Comparison of ENCODE assay signal across 15 cellular contexts in genomic region chr1:77624102-77624501, GRCh38. TPM values are rescaled to one million over a fixed set of nuclear protein-coding genes. Genes with fewer than 3 reads are reported as not detected.
DNase-seq lines count a peak whose midpoint lies in the region; ATAC-seq, FAIRE-seq and TF ChIP-seq lines count a peak whose summit lies in the region.
"Had no signal": no experiment of that assay in that cellular context is flagged by ENCODE, and none has a peak within 500 bp of the region (broad histone marks: within the 10 kb centered on the region; RNA-seq: fewer than 3 reads in every experiment).

No MANE protein-coding gene starts in this region.

- peaks cover 28% of the 10 kb centered on the region for H3K79me2 ChIP-seq in endothelial cell of umbilical vein (ENCODE audit: control insufficient read depth, insufficient read depth, low read length)

- H3K9me1 ChIP-seq in endothelial cell of umbilical vein (replicated peaks; ENCODE audit: control insufficient read depth, extremely low read depth, insufficient read depth, low read length) = no peaks in the 10 kb centered on the region

- H3K36me3 ChIP-seq in endothelial cell of umbilical vein (ENCODE audit: control insufficient read depth in 2 of 2, extremely low read depth in 1 of 2, insufficient read depth in 2 of 2, low read length in 2 of 2) = peaks cover 0 to 10% of the 10 kb centered on the region in 2 experiments
- H3K36me3 ChIP-seq: BE2C had no signal

- H3K27me3 Mint-ChIP-seq in WTC11 (ENCODE audit: low read depth) = no peaks in the 10 kb centered on the region
- H3K27me3 Mint-ChIP-seq in stimulated activated naive B cell treated with anti-CD40 and anti-IgM and Interleukin-4, amounts not matched to agents 10 μg/mL and 1 μg/mL and 100 μg/mL, for 72 hours = no peaks in the 10 kb centered on the region
- H3K27me3 Mint-ChIP-seq: CD4-positive, alpha-beta memory T cell had no signal

- dilution Hi-C loops in endothelial cell of umbilical vein (cut with MboI; ENCODE audit: extremely low pct_ligation_motif_present, low sequenced_read_pairs) = no loop called here

- H3K4me3 Mint-ChIP-seq in WTC11 = no peak overlapping the region
- H3K4me3 Mint-ChIP-seq in stimulated activated naive B cell treated with anti-CD40 and anti-IgM and Interleukin-4, amounts not matched to agents 10 μg/mL and 1 μg/mL and 100 μg/mL, for 72 hours = no peak overlapping the region
- H3K4me3 Mint-ChIP-seq: CD4-positive, alpha-beta memory T cell had no signal

- no peak for DNase-seq in left ventricle myocardium superior
- DNase-seq in cardiac septum (ENCODE audit: low spot score) = no peak
- DNase-seq in WTC11 (ENCODE audit: low spot score) = no peak
- DNase-seq in endothelial cell of umbilical vein (ENCODE audit: low read depth, low spot score) = peak; percentile 30
- no peak for DNase-seq in stimulated activated naive B cell treated with anti-CD40 and anti-IgM and Interleukin-4, amounts not matched to agents 10 μg/mL and 1 μg/mL and 100 μg/mL, for 72 hours
- DNase-seq in stimulated activated CD4-positive, alpha-beta T cell treated with anti-CD3 and anti-CD28 coated beads, Interleukin-4, amount 100 ng/mL, for 24 hours = no peak
- DNase-seq in NCI-H526 treated with DMSO at 0.1 percent for 48 hours (lab: John Stamatoyannopoulos, UW) = no peak
- DNase-seq: BE2C; CD4-positive, alpha-beta memory T cell; DMS79; GM23248 had no signal

- H4K20me1 ChIP-seq in endothelial cell of umbilical vein (replicated peaks; ENCODE audit: control insufficient read depth, extremely low read depth, insufficient read depth, low read length) = peaks cover 8% of the 10 kb centered on the region

- H3K9me3 Mint-ChIP-seq in WTC11 = peaks cover 16% of the 10 kb centered on the region
- no peaks in the 10 kb centered on the region for H3K9me3 Mint-ChIP-seq in stimulated activated naive B cell treated with anti-CD40 and anti-IgM and Interleukin-4, amounts not matched to agents 10 μg/mL and 1 μg/mL and 100 μg/mL, for 72 hours
- H3K9me3 Mint-ChIP-seq: CD4-positive, alpha-beta memory T cell had no signal

- no peak overlapping the region for H3K4me3 ChIP-seq in endothelial cell of umbilical vein (replicated peaks in 1 of 3; ENCODE audit: insufficient read depth in 1 of 3, low read depth in 1 of 3, low read length in 3 of 3)
- H3K4me3 ChIP-seq: GM12878, GM23248 had no signal

- H3K4me1 ChIP-seq in endothelial cell of umbilical vein (ENCODE audit: control insufficient read depth, extremely low read depth, insufficient read depth, low read length) = peaks cover 34% of the 10 kb centered on the region
- H3K4me1 ChIP-seq: BE2C had no signal

- CTCF ChIA-PET in WTC11 (lab: Charles Lee) = no interaction called here
- CTCF ChIA-PET in endothelial cell of umbilical vein (lab: Charles Lee) = interaction anchor here (1.0 kb wide), 3 partner anchors 11 to 276 kb away, joined by 3 to 4 read pairs (median 4); no protein-coding TSS in a partner anchor

- FAIRE-seq in endothelial cell of umbilical vein (lab: Jason Lieb, UNC) = peak; percentile 33
- FAIRE-seq: A204.1, GM12878, GM18507 had no signal

- peak; percentile 59 for ATAC-seq in left ventricle myocardium superior
- ATAC-seq in WTC11 = no peak
- ATAC-seq in stimulated activated naive B cell treated with anti-CD40 and anti-IgM and Interleukin-4, amounts not matched to agents 10 μg/mL and 1 μg/mL and 100 μg/mL, for 72 hours (replicated peaks) = no peak

- H3K4me2 ChIP-seq in endothelial cell of umbilical vein (ENCODE audit: insufficient read depth, low read length) = peak overlapping the region; percentile 18

- no peak for TF ChIP-seq CTCF in WTC11 (IDR thresholded peaks at IDR 0.05)
- no peak for TF ChIP-seq CTCF in endothelial cell of umbilical vein (IDR thresholded peaks at IDR 0.05; ENCODE audit: extremely low read depth in 1 of 2, insufficient read depth in 1 of 2, low read depth in 1 of 2, low read length in 2 of 2)

- H3K27ac Mint-ChIP-seq in WTC11 = 0 out of 2 replicates have a peak overlapping the region, but pooled peaks have one; percentile 6
- H3K27ac Mint-ChIP-seq in stimulated activated naive B cell treated with anti-CD40 and anti-IgM and Interleukin-4, amounts not matched to agents 10 μg/mL and 1 μg/mL and 100 μg/mL, for 72 hours = peak overlapping the region; percentile 42

- BruUV-seq in endothelial cell of umbilical vein (replicated peaks; lab: Mats Ljungman, UMichigan) = no TSS peak

- intact Hi-C loops in left ventricle myocardium superior (cut with micrococcal nuclease) (no loop called here), cardiac septum (cut with DNase I) (no loop called here), endothelial cell of umbilical vein (cut with micrococcal nuclease) (loop anchor here (2.0 kb wide), 1 partner anchor 19 kb away; no protein-coding TSS in a partner anchor)

- TF ChIP-seq POLR2A in endothelial cell of umbilical vein (IDR thresholded peaks at IDR 0.05; ENCODE audit: low read depth, low read length) = no peak

- no peak overlapping the region for H3K27ac ChIP-seq in endothelial cell of umbilical vein (ENCODE audit: insufficient read depth, low read depth, low read length)
- H3K27ac ChIP-seq: C4-2B, GM23248 had no signal

- H2AFZ ChIP-seq in endothelial cell of umbilical vein (ENCODE audit: low read depth, low read length) = no peak overlapping the region
- H2AFZ ChIP-seq: GM23248 had no signal

- no peaks in the 10 kb centered on the region for H3K9me3 ChIP-seq in endothelial cell of umbilical vein (replicated peaks; ENCODE audit: control insufficient read depth, insufficient read depth, low read length)
- H3K9me3 ChIP-seq: BE2C had no signal

- H3K4me1 Mint-ChIP-seq in WTC11 = no peaks in the 10 kb centered on the region
- peaks cover 2 to 8% of the 10 kb centered on the region in 2 donors for H3K4me1 Mint-ChIP-seq in stimulated activated naive B cell treated with anti-CD40 and anti-IgM and Interleukin-4, amounts not matched to agents 10 μg/mL and 1 μg/mL and 100 μg/mL, for 72 hours

- POLR2A ChIA-PET in WTC11 (lab: Charles Lee) (no interaction called here), endothelial cell of umbilical vein (lab: Charles Lee) (no interaction called here)

- no peaks in the 10 kb centered on the region for H3K27me3 ChIP-seq in endothelial cell of umbilical vein (ENCODE audit: control insufficient read depth in 2 of 2, insufficient read depth in 2 of 2, low read length in 2 of 2)
- H3K27me3 ChIP-seq: BE2C had no signal

- H3K9ac ChIP-seq in endothelial cell of umbilical vein (replicated peaks; ENCODE audit: extremely low read depth, insufficient read depth, low read length) = no peak overlapping the region
- H3K9ac ChIP-seq: GM23248 had no signal

- peaks cover 43% of the 10 kb centered on the region for H3K36me3 Mint-ChIP-seq in WTC11
- H3K36me3 Mint-ChIP-seq in stimulated activated naive B cell treated with anti-CD40 and anti-IgM and Interleukin-4, amounts not matched to agents 10 μg/mL and 1 μg/mL and 100 μg/mL, for 72 hours = peaks cover 39 to 49% of the 10 kb centered on the region in 2 donors

TF ChIP-seq in WTC11, 78 proteins besides CTCF, POLR2A, EP300 and RAD21:
- TF ChIP-seq ERG (CRISPR knock-in tag; IDR thresholded peaks at IDR 0.05) = no peak
TF ChIP-seq in WTC11: peak in this region for 0.

TF ChIP-seq in endothelial cell of umbilical vein, 7 proteins besides CTCF, POLR2A, EP300 and RAD21:
- TF ChIP-seq MAX (IDR thresholded peaks at IDR 0.05; ENCODE audit: insufficient read depth, insufficient read length) = no peak
- no peak for TF ChIP-seq POLR2AphosphoS5 (IDR thresholded peaks at IDR 0.05; ENCODE audit: insufficient read depth, low read depth, low read length)
- TF ChIP-seq EZH2 (IDR thresholded peaks at IDR 0.05; ENCODE audit: borderline replicate concordance, low read depth, low read length, severe bottlenecking) = no peak
- TF ChIP-seq FOS (IDR thresholded peaks at IDR 0.05; ENCODE audit: borderline replicate concordance, insufficient read depth, low read length) = no peak
- no peak for TF ChIP-seq JUN (IDR thresholded peaks at IDR 0.05; ENCODE audit: borderline replicate concordance, insufficient read depth, insufficient read length, low read depth)
- TF ChIP-seq MYC (IDR thresholded peaks at IDR 0.05; ENCODE audit: low read depth, low read length) = no peak
- no peak for TF ChIP-seq GATA2 (IDR thresholded peaks at IDR 0.05; ENCODE audit: insufficient read depth, insufficient read length, low read depth, low read length)

RNA-seq across cellular contexts. Expression of gene ZZZ3, which starts 58.4 kb away (rescaled TPM):
- total RNA-seq in left ventricle myocardium superior (34.9 TPM), cardiac septum (35.1 TPM), WTC11 (2021) (43.3 to 47.5 TPM (median 43.5 TPM) in 3 replicates), endothelial cell of umbilical vein (48.4 and 54.3 TPM in 2 replicates)
- 10.4 and 13.1 TPM in 2 replicates for polyA plus RNA-seq in endothelial cell of umbilical vein
- 16.4 and 16.7 TPM in 2 replicates for polyA plus RNA-seq in endothelial cell of umbilical vein (2011; cell fraction: cytosol; rRNA removed)
- polyA plus RNA-seq in endothelial cell of umbilical vein (2011; cell fraction: nucleus; rRNA removed) = 33.8 and 42.7 TPM in 2 replicates
- polyA plus RNA-seq in endothelial cell of umbilical vein (2012) = 20.7 and 27.3 TPM in 2 replicates
- polyA minus RNA-seq in endothelial cell of umbilical vein = 40.0 and 56.2 TPM in 2 replicates
- 56.5 TPM for polyA minus RNA-seq in endothelial cell of umbilical vein (2011; cell fraction: cytosol; rRNA and poly(A)+ RNA removed)
- 113 and 162 TPM in 2 replicates for polyA minus RNA-seq in endothelial cell of umbilical vein (2011; cell fraction: nucleus; rRNA and poly(A)+ RNA removed)
